Comparison of ENCODE assay signal across 9 cellular contexts in genomic region chr11:36564376-36565032, GRCh38. TPM values are rescaled to one million over a fixed set of nuclear protein-coding genes. Genes with fewer than 3 reads are reported as not detected.
DNase-seq lines count a peak whose midpoint lies in the region; ATAC-seq and TF ChIP-seq lines count a peak whose summit lies in the region.
"Had no signal": no experiment of that assay in that cellular context is flagged by ENCODE, and none has a peak within 500 bp of the region (broad histone marks: within the 10 kb centered on the region; RNA-seq: fewer than 3 reads in every experiment).

No MANE protein-coding gene starts in this region.

- no peaks in the 10 kb centered on the region for H3K9me3 ChIP-seq in CD4-positive, CD25-positive, alpha-beta regulatory T cell (ENCODE audit: control insufficient read depth in 2 of 2, low read length in 2 of 2)
- H3K9me3 ChIP-seq in RWPE2 (ENCODE audit: severe bottlenecking) = no peaks in the 10 kb centered on the region

- peaks cover 0 to 6% (median 0%) of the 10 kb centered on the region in 7 donors for H3K9me3 Mint-ChIP-seq in CD4-positive, CD25-positive, alpha-beta regulatory T cell

- peaks cover 9% of the 10 kb centered on the region for H3K27me3 ChIP-seq in CD4-positive, CD25-positive, alpha-beta regulatory T cell (ENCODE audit: control insufficient read depth, insufficient read depth, low read length)
- no peaks in the 10 kb centered on the region for H3K27me3 ChIP-seq in RWPE2 (ENCODE audit: insufficient read depth, poor library complexity, severe bottlenecking)

- H3K36me3 Mint-ChIP-seq in CD4-positive, CD25-positive, alpha-beta regulatory T cell = no peaks in the 10 kb centered on the region

- no peak overlapping the region for H3K27ac ChIP-seq in CD4-positive, CD25-positive, alpha-beta regulatory T cell (ENCODE audit: insufficient read depth, low read length, poor library complexity, severe bottlenecking)
- H3K27ac ChIP-seq in RWPE2 (ENCODE audit: poor library complexity, severe bottlenecking) = no peak overlapping the region

- no peaks in the 10 kb centered on the region for H3K4me1 ChIP-seq in CD4-positive, CD25-positive, alpha-beta regulatory T cell (ENCODE audit: control insufficient read depth, insufficient read depth, low read length, poor library complexity, severe bottlenecking)
- no peaks in the 10 kb centered on the region for H3K4me1 ChIP-seq in RWPE2 (ENCODE audit: insufficient read depth, poor library complexity, severe bottlenecking)

- ATAC-seq in CD4-positive, CD25-positive, alpha-beta regulatory T cell (ENCODE audit: low read depth in 2 of 2) = no peak
- ATAC-seq in GM19025 (IDR thresholded peaks at IDR 0.05; ENCODE audit: low read depth, unreplicated experiment) (peak; percentile 59), RWPE2 (ENCODE audit: low read depth) (peak; percentile 66; the same call in 2 of the 3 replicates)

- peak overlapping the region in 2 of 4 donors; percentile 61 to 68 for H3K4me3 Mint-ChIP-seq in CD4-positive, CD25-positive, alpha-beta regulatory T cell

- peaks cover 0 to 12% (median 6%) of the 10 kb centered on the region in 4 donors for H3K4me1 Mint-ChIP-seq in CD4-positive, CD25-positive, alpha-beta regulatory T cell

- no peak overlapping the region for H3K4me3 ChIP-seq in CD4-positive, CD25-positive, alpha-beta regulatory T cell (ENCODE audit: low read depth, low read length)
- no peak overlapping the region for H3K4me3 ChIP-seq in RWPE2 (ENCODE audit: severe bottlenecking)
- peak overlapping the region; percentile 2 for H3K4me3 ChIP-seq in astrocyte of the spinal cord (ENCODE audit: low read depth, low read length)
- peak overlapping the region; percentile 50 for H3K4me3 ChIP-seq in retinal pigment epithelial cell (ENCODE audit: low read length)

- in situ Hi-C loops in KBM-7 (cut with MboI; ENCODE audit: low pct_unique_long_range_greater_than_20kb, low sequenced_read_pairs) (no loop called here), astrocyte of the spinal cord (cut with HindIII; ENCODE audit: low sequenced_read_pairs) (no loop called here)

- H3K36me3 ChIP-seq in CD4-positive, CD25-positive, alpha-beta regulatory T cell (ENCODE audit: control insufficient read depth, insufficient read depth, low read length) = no peaks in the 10 kb centered on the region
- no peaks in the 10 kb centered on the region for H3K36me3 ChIP-seq in RWPE2 (ENCODE audit: low read depth)

- peak in 2 of 3 donors; percentile 23 to 52 for DNase-seq in CD4-positive, CD25-positive, alpha-beta regulatory T cell
- DNase-seq in KBM-7 (peak; percentile 57), RWPE2 (ENCODE audit: low spot score) (no peak), astrocyte of the spinal cord (ENCODE audit: low read depth, low spot score) (peak; percentile 67), hepatic stellate cell (ENCODE audit: low spot score) (peak; percentile 37), retinal pigment epithelial cell (ENCODE audit: low read depth) (no peak), NCI-H774 (lab: John Stamatoyannopoulos, UW) (no peak)

- TF ChIP-seq CTCF in RWPE2 (IDR thresholded peaks at IDR 0.05; ENCODE audit: poor library complexity, severe bottlenecking) = peak; percentile 77
- peak; percentile 66 for TF ChIP-seq CTCF in astrocyte of the spinal cord (IDR thresholded peaks at IDR 0.05; ENCODE audit: low read depth, low read length)
- TF ChIP-seq CTCF in retinal pigment epithelial cell (conservative IDR thresholded peaks at IDR 0.05; ENCODE audit: low read depth, low read length) = peak; percentile 73

- peaks cover 22% of the 10 kb centered on the region for H3K27me3 Mint-ChIP-seq in CD4-positive, CD25-positive, alpha-beta regulatory T cell

- peak overlapping the region in 2 of 3 donors; percentile 20 to 50 for H3K27ac Mint-ChIP-seq in CD4-positive, CD25-positive, alpha-beta regulatory T cell

RNA-seq across cellular contexts. Expression of gene RAG1, which starts 3.3 kb away (rescaled TPM):
- 0.05 TPM for total RNA-seq in CD4-positive, CD25-positive, alpha-beta regulatory T cell
- polyA plus RNA-seq in CD4-positive, CD25-positive, alpha-beta regulatory T cell = 1 to 10 TPM in 1 of 4 donors, under 1 TPM in 1, not detected in 2; 0.16 to 2.3 TPM

RNA-seq across cellular contexts. Expression of gene IFTAP, which starts 29.8 kb away (rescaled TPM):
- total RNA-seq in CD4-positive, CD25-positive, alpha-beta regulatory T cell = not detected
- 1 to 10 TPM in 3 of 4 donors, under 1 TPM in 1; 0.71 to 3.8 (median 2.5) TPM for polyA plus RNA-seq in CD4-positive, CD25-positive, alpha-beta regulatory T cell

RNA-seq across cellular contexts. Expression of gene RAG2, which starts 33.5 kb away (rescaled TPM):
- not detected for total RNA-seq in CD4-positive, CD25-positive, alpha-beta regulatory T cell
- not detected for polyA plus RNA-seq in CD4-positive, CD25-positive, alpha-beta regulatory T cell
- total RNA-seq: activated CD8-positive, alpha-beta memory T cell treated with anti-CD3 and anti-CD28 coated beads for 36 hours had no signal

RNA-seq across cellular contexts. Expression of gene TRAF6, which starts 54.4 kb away (rescaled TPM):
- 29.7 TPM for total RNA-seq in CD4-positive, CD25-positive, alpha-beta regulatory T cell
- 10 to 100 TPM in 2 of 4 donors, 1 to 10 TPM in 2; 6.3 to 11.3 (median 9.8) TPM for polyA plus RNA-seq in CD4-positive, CD25-positive, alpha-beta regulatory T cell

Comparison
In these comparisons a context has a peak if more than half of its experiments do, and no peak if none do; other contexts are left out.
1. ATAC-seq: peak in GM19025 (single experiment) and RWPE2 (single experiment); none in CD4-positive, CD25-positive, alpha-beta regulatory T cell (0 of 2).
2. DNase-seq: peak in CD4-positive, CD25-positive, alpha-beta regulatory T cell (2 of 3), KBM-7 (single experiment), astrocyte of the spinal cord (single experiment) and hepatic stellate cell (single experiment); none in RWPE2 (single experiment), retinal pigment epithelial cell (single experiment) and NCI-H774 (single experiment).
3. H3K4me3 ChIP-seq: peak in astrocyte of the spinal cord (single experiment) and retinal pigment epithelial cell (single experiment); none in CD4-positive, CD25-positive, alpha-beta regulatory T cell (single experiment) and RWPE2 (single experiment).
4. Peak in every context shown above with its lines, with median percentiles within 50 percentile points of each other: CTCF ChIP-seq.